In the genomic region with DNA sequence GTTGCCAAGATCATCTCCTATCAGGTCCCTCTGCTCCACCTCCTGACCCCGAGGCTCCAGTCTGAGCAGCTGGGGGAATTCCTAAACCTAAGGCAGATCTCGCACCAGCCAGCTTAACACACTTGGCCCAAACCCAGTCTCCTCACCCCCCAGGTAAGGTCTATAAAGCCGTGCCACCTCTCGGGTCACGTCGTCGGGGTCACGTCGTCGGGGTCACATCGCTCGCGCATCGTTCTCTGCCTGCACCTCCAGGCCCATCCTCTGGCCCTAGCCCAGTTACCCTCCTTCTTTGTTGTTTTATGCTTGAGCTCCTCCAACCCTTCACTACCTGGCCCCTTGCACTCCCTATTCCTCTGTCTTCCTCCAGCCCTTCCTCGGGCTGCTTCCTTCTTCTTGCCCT, we compare ENCODE assay signal across 24 cellular contexts.
A peak's percentile ranks its signal among the peaks of the same experiment; 100 is the strongest.
DNase-seq lines count a peak whose midpoint lies in the region; ATAC-seq, FAIRE-seq and TF ChIP-seq lines count a peak whose summit lies in the region.
"Had no signal": no experiment of that assay in that cellular context is flagged by ENCODE, and none has a peak within 500 bp of the region (broad histone marks: within the 10 kb centered on the region; RNA-seq: fewer than 3 reads in every experiment).

No MANE protein-coding gene starts in this region.

- TF ChIP-seq POLR2A in GM12892 (IDR thresholded peaks at IDR 0.05; ENCODE audit: low read depth, low read length) = no peak

- H3K9me3 Mint-ChIP-seq in effector memory CD8-positive, alpha-beta T cell = no peaks in the 10 kb centered on the region
- H3K9me3 Mint-ChIP-seq: CD4-positive, alpha-beta T cell; CD8-positive, alpha-beta T cell had no signal

- 90% methylated on average over 15 of the region's 15 CpGs for WGBS in mesenchymal stem cell

- no peak overlapping the region for H3K18ac ChIP-seq in mesenchymal stem cell (ENCODE audit: low read depth in 1 of 2, low read length in 2 of 2)

- H4K91ac ChIP-seq in mesenchymal stem cell (ENCODE audit: low read length) = peak overlapping the region; percentile 45

- H2AFZ ChIP-seq in mesenchymal stem cell (ENCODE audit: low read depth, low read length) = no peak overlapping the region

- no peak overlapping the region for H2BK5ac ChIP-seq in mesenchymal stem cell (ENCODE audit: low read depth, low read length, poor library complexity, severe bottlenecking)

- peak; percentile 77 for FAIRE-seq in GM12892 (lab: Jason Lieb, UNC)
- peak; percentile 73 for FAIRE-seq in bronchial epithelial cell (lab: Jason Lieb, UNC)
- FAIRE-seq in urothelium cell line (lab: Jason Lieb, UNC) = peak; percentile 88
- FAIRE-seq: D721Med, G401.6, GM12891, GM18507, GM19239 had no signal

- ATAC-seq in T-helper 17 cell (no peak), GM19035 (IDR thresholded peaks at IDR 0.05; ENCODE audit: unreplicated experiment) (no peak)
- no peak for ATAC-seq in effector memory CD8-positive, alpha-beta T cell (replicated peaks)
- ATAC-seq: CD8-positive, alpha-beta T cell had no signal

- peaks cover 3% of the 10 kb centered on the region for H3K36me3 Mint-ChIP-seq in T-helper 17 cell (ENCODE audit: low read depth)
- no peaks in the 10 kb centered on the region for H3K36me3 Mint-ChIP-seq in effector memory CD8-positive, alpha-beta T cell (ENCODE audit: insufficient read depth)
- H3K36me3 Mint-ChIP-seq: CD8-positive, alpha-beta T cell had no signal

- no peak overlapping the region for H2AK5ac ChIP-seq in mesenchymal stem cell (ENCODE audit: low read length, severe bottlenecking)

- no peak overlapping the region for H3K9ac ChIP-seq in mesenchymal stem cell (ENCODE audit: low read length)
- H3K9ac ChIP-seq: BLaER1 treated with 17β-estradiol and CSF1 and Interleukin-3, amounts not matched to agents 10 nM and 100 nM had no signal

- H3K4me3 ChIP-seq in bronchial epithelial cell (ENCODE audit: low read depth, low read length) (no peak overlapping the region), mesenchymal stem cell (ENCODE audit: insufficient read depth in 1 of 2, low read depth in 1 of 2, low read length in 2 of 2) (no peak overlapping the region)
- H3K4me3 ChIP-seq: A549; BLaER1 treated with 17β-estradiol and CSF1 and Interleukin-3, amounts not matched to agents 10 nM and 100 nM had no signal

- H3K4me1 ChIP-seq in mesenchymal stem cell (ENCODE audit: control insufficient read depth, insufficient read depth, low read depth, low read length) = no peaks in the 10 kb centered on the region
- H3K4me1 ChIP-seq: Caco-2 had no signal

- H3K9me3 ChIP-seq in mesenchymal stem cell (ENCODE audit: control insufficient read depth, low read length) (peaks cover under 1% of the 10 kb centered on the region), T-helper 17 cell (ENCODE audit: control insufficient read depth, low read length, poor library complexity, severe bottlenecking) (no peaks in the 10 kb centered on the region)
- H3K9me3 ChIP-seq: A549, Caco-2 had no signal

- no peak overlapping the region for H2BK12ac ChIP-seq in mesenchymal stem cell (ENCODE audit: low read length in 2 of 2)

- H3K27me3 Mint-ChIP-seq in T-helper 17 cell = peaks cover 33% of the 10 kb centered on the region
- peaks cover 22 to 68% of the 10 kb centered on the region in 2 donors for H3K27me3 Mint-ChIP-seq in effector memory CD8-positive, alpha-beta T cell
- H3K27me3 Mint-ChIP-seq: CD4-positive, alpha-beta T cell had no signal

- no peak overlapping the region for H3K4me2 ChIP-seq in mesenchymal stem cell (ENCODE audit: low read length, poor library complexity, severe bottlenecking)
- H3K4me2 ChIP-seq: A549; BLaER1 treated with 17β-estradiol and CSF1 and Interleukin-3, amounts not matched to agents 10 nM and 100 nM had no signal

- H2BK120ac ChIP-seq in mesenchymal stem cell (ENCODE audit: low read depth, low read length) = no peak overlapping the region

- H3K27ac ChIP-seq in mesenchymal stem cell (ENCODE audit: low read length, poor library complexity, severe bottlenecking) = no peak overlapping the region
- H3K27ac ChIP-seq: 22Rv1; BLaER1 treated with 17β-estradiol and CSF1 and Interleukin-3, amounts not matched to agents 10 nM and 100 nM; C4-2B had no signal

- no peak overlapping the region for H3K23ac ChIP-seq in mesenchymal stem cell (ENCODE audit: low read length in 2 of 2)

- no peak for DNase-seq in GM12892 (ENCODE audit: insufficient read length)
- DNase-seq in bronchial epithelial cell (ENCODE audit: low read depth) = no peak
- DNase-seq in mesenchymal stem cell = no peak
- DNase-seq in urothelium cell line (ENCODE audit: low spot score) = no peak
- DNase-seq in T-helper 17 cell = no peak
- no peak for DNase-seq in effector memory CD8-positive, alpha-beta T cell
- DNase-seq: AML-193; Caco-2; Calu3; CD4-positive, alpha-beta T cell; CD8-positive, alpha-beta T cell; DMS79 treated with DMSO at 0.1 percent for 48 hours; GF-D8 had no signal

- no peaks in the 10 kb centered on the region for H3K36me3 ChIP-seq in bronchial epithelial cell (ENCODE audit: control insufficient read depth, insufficient read depth, low read length)
- H3K36me3 ChIP-seq in mesenchymal stem cell (ENCODE audit: control insufficient read depth in 1 of 2, insufficient read depth in 2 of 2, low read depth in 1 of 2, low read length in 2 of 2) = no peaks in the 10 kb centered on the region
- H3K36me3 ChIP-seq: BLaER1 treated with 17β-estradiol and CSF1 and Interleukin-3, amounts not matched to agents 10 nM and 100 nM had no signal

- no peak overlapping the region for H3K4me3 Mint-ChIP-seq in T-helper 17 cell
- H3K4me3 Mint-ChIP-seq in effector memory CD8-positive, alpha-beta T cell = no peak overlapping the region
- H3K4me3 Mint-ChIP-seq: B cell; CD4-positive, alpha-beta T cell; CD8-positive, alpha-beta T cell had no signal

- TF ChIP-seq CTCF in bronchial epithelial cell (IDR thresholded peaks at IDR 0.05; ENCODE audit: insufficient read depth, low read length, severe bottlenecking) = no peak

- no peak overlapping the region for H3K14ac ChIP-seq in mesenchymal stem cell (ENCODE audit: low read length in 2 of 2)

- H3K4me1 Mint-ChIP-seq in T-helper 17 cell = no peaks in the 10 kb centered on the region
- H3K4me1 Mint-ChIP-seq in effector memory CD8-positive, alpha-beta T cell (ENCODE audit: low read depth in 2 of 2) = no peaks in the 10 kb centered on the region
- H3K4me1 Mint-ChIP-seq: B cell had no signal

- peaks cover 5% of the 10 kb centered on the region for H3K27me3 ChIP-seq in bronchial epithelial cell (ENCODE audit: control insufficient read depth, insufficient read depth, low read length)
- H3K27me3 ChIP-seq in mesenchymal stem cell (ENCODE audit: control insufficient read depth in 1 of 2, insufficient read depth in 1 of 2, low read length in 2 of 2) = peaks cover 0 to 42% of the 10 kb centered on the region in 2 experiments
- H3K27me3 ChIP-seq: BLaER1 treated with 17β-estradiol and CSF1 and Interleukin-3, amounts not matched to agents 10 nM and 100 nM had no signal

- peak overlapping the region in 1 of 2 experiments; percentile 10 for H3K4ac ChIP-seq in mesenchymal stem cell (ENCODE audit: low read depth in 1 of 2, low read length in 2 of 2)

- H3K79me1 ChIP-seq in mesenchymal stem cell (replicated peaks; ENCODE audit: low read length, poor library complexity, severe bottlenecking) = no peaks in the 10 kb centered on the region

- no peak overlapping the region for H4K8ac ChIP-seq in mesenchymal stem cell (ENCODE audit: low read length)

- no peak overlapping the region for H2BK15ac ChIP-seq in mesenchymal stem cell (ENCODE audit: low read depth, poor library complexity, severe bottlenecking)

- H3K27ac Mint-ChIP-seq in T-helper 17 cell = no peak overlapping the region
- H3K27ac Mint-ChIP-seq in effector memory CD8-positive, alpha-beta T cell = no peak overlapping the region
- H3K27ac Mint-ChIP-seq: B cell; CD4-positive, alpha-beta T cell; CD8-positive, alpha-beta T cell had no signal
